Comparison of ENCODE assay signal across 10 cellular contexts in genomic region chr4:87543835-87544461, GRCh38. TPM values are rescaled to one million over a fixed set of nuclear protein-coding genes. Genes with fewer than 3 reads are reported as not detected.
DNase-seq lines count a peak whose midpoint lies in the region; ATAC-seq, FAIRE-seq and TF ChIP-seq lines count a peak whose summit lies in the region.
"Had no signal": no experiment of that assay in that cellular context is flagged by ENCODE, and none has a peak within 500 bp of the region (broad histone marks: within the 10 kb centered on the region; RNA-seq: fewer than 3 reads in every experiment).

No MANE protein-coding gene starts in this region.

- dilution Hi-C loops in endothelial cell of umbilical vein (cut with MboI; ENCODE audit: extremely low pct_ligation_motif_present, low sequenced_read_pairs) = no loop called here

- CTCF ChIA-PET in GM10248 (lab: Yijun Ruan, JAX) (interaction anchor here (1.1 to 1.6 kb wide), 3 partner anchors 12 to 305 kb away, joined by 3 read pairs; no protein-coding TSS in a partner anchor), endothelial cell of umbilical vein (lab: Charles Lee) (interaction anchor here (0.6 to 3.9 kb wide), 34 partner anchors 9 to 971 kb away, joined by 3 to 130 read pairs (median 4); partner anchors contain the start of gene SPARCL1)

- intact Hi-C loops in endothelial cell of umbilical vein (cut with micrococcal nuclease) = loop anchor here (1.0 kb wide), 2 partner anchors 135 to 295 kb away; no protein-coding TSS in a partner anchor

- TF ChIP-seq CTCF in GM10248 (IDR thresholded peaks at IDR 0.05; ENCODE audit: control extremely low read depth, extremely low read depth, low read depth, missing control alignments) (peak; percentile 10), endothelial cell of umbilical vein (IDR thresholded peaks at IDR 0.05; ENCODE audit: extremely low read depth in 1 of 2, insufficient read depth in 1 of 2, low read depth in 1 of 2, low read length in 2 of 2) (peak; percentile 29 to 47), omental fat pad (IDR thresholded peaks at IDR 0.05) (peak in 1 of 3 donors; percentile 60)

- no peak overlapping the region for H3K27ac ChIP-seq in endothelial cell of umbilical vein (ENCODE audit: insufficient read depth, low read depth, low read length)
- H3K27ac ChIP-seq: neutrophil, SK-N-MC had no signal

- no peak overlapping the region for H3K4me2 ChIP-seq in endothelial cell of umbilical vein (ENCODE audit: insufficient read depth, low read length)

- H3K79me2 ChIP-seq in endothelial cell of umbilical vein (ENCODE audit: control insufficient read depth, insufficient read depth, low read length) = no peaks in the 10 kb centered on the region

- H3K9me1 ChIP-seq in endothelial cell of umbilical vein (replicated peaks; ENCODE audit: control insufficient read depth, extremely low read depth, insufficient read depth, low read length) = no peaks in the 10 kb centered on the region

- ATAC-seq in omental fat pad (ENCODE audit: low FRiP score) (peak; percentile 80), GM21619 (IDR thresholded peaks at IDR 0.05; ENCODE audit: unreplicated experiment) (no peak), HG03175 (IDR thresholded peaks at IDR 0.05; ENCODE audit: unreplicated experiment) (no peak)

- no TSS peak for BruUV-seq in endothelial cell of umbilical vein (replicated peaks; lab: Mats Ljungman, UMichigan)

- FAIRE-seq in endothelial cell of umbilical vein (lab: Jason Lieb, UNC) = peak; percentile 78

- H3K4me3 ChIP-seq in endothelial cell of umbilical vein (replicated peaks in 1 of 3; ENCODE audit: insufficient read depth in 1 of 3, low read depth in 1 of 3, low read length in 3 of 3) = no peak overlapping the region
- H3K4me3 ChIP-seq: SK-N-MC had no signal

- POLR2A ChIA-PET in GM10248 (lab: Yijun Ruan, JAX) (no interaction called here), endothelial cell of umbilical vein (lab: Charles Lee) (no interaction called here)

- H3K27me3 ChIP-seq in endothelial cell of umbilical vein (ENCODE audit: control insufficient read depth in 2 of 2, insufficient read depth in 2 of 2, low read length in 2 of 2) = peaks cover 0 to 3% of the 10 kb centered on the region in 2 experiments
- H3K27me3 ChIP-seq: neutrophil had no signal

- no peak overlapping the region for H2AFZ ChIP-seq in endothelial cell of umbilical vein (ENCODE audit: low read depth, low read length)

- no peak for DNase-seq in GM10248 (ENCODE audit: extremely low spot score)
- peak; percentile 41 for DNase-seq in NCI-H69 (lab: John Stamatoyannopoulos, UW)
- DNase-seq in endothelial cell of umbilical vein (ENCODE audit: low read depth, low spot score) = peak; percentile 48
- DNase-seq in omental fat pad (ENCODE audit: low spot score) = no peak
- no peak for DNase-seq in activated CD4-positive, alpha-beta T cell treated with anti-CD3 and anti-CD28 coated beads for 4 hours
- DNase-seq in dedifferentiated amniotic fluid mesenchymal stem cell (ENCODE audit: extremely low spot score) = no peak

- no peak for TF ChIP-seq POLR2A in endothelial cell of umbilical vein (IDR thresholded peaks at IDR 0.05; ENCODE audit: low read depth, low read length)

- no peaks in the 10 kb centered on the region for H3K4me1 ChIP-seq in endothelial cell of umbilical vein (ENCODE audit: control insufficient read depth, extremely low read depth, insufficient read depth, low read length)

- H3K9ac ChIP-seq in endothelial cell of umbilical vein (replicated peaks; ENCODE audit: extremely low read depth, insufficient read depth, low read length) = no peak overlapping the region

- H4K20me1 ChIP-seq in endothelial cell of umbilical vein (replicated peaks; ENCODE audit: control insufficient read depth, extremely low read depth, insufficient read depth, low read length) = no peaks in the 10 kb centered on the region

- no peaks in the 10 kb centered on the region for H3K9me3 ChIP-seq in endothelial cell of umbilical vein (replicated peaks; ENCODE audit: control insufficient read depth, insufficient read depth, low read length)
- H3K9me3 ChIP-seq: neutrophil had no signal

- H3K36me3 ChIP-seq in endothelial cell of umbilical vein (ENCODE audit: control insufficient read depth in 2 of 2, extremely low read depth in 1 of 2, insufficient read depth in 2 of 2, low read length in 2 of 2) = no peaks in the 10 kb centered on the region
- H3K36me3 ChIP-seq: neutrophil had no signal

TF ChIP-seq in endothelial cell of umbilical vein, 7 proteins besides CTCF, POLR2A, EP300 and RAD21:
- TF ChIP-seq POLR2AphosphoS5 (IDR thresholded peaks at IDR 0.05; ENCODE audit: insufficient read depth, low read depth, low read length) (no peak), FOS (IDR thresholded peaks at IDR 0.05; ENCODE audit: borderline replicate concordance, insufficient read depth, low read length) (no peak), GATA2 (IDR thresholded peaks at IDR 0.05; ENCODE audit: insufficient read depth, insufficient read length, low read depth, low read length) (no peak)
- TF ChIP-seq, protein P1, sequence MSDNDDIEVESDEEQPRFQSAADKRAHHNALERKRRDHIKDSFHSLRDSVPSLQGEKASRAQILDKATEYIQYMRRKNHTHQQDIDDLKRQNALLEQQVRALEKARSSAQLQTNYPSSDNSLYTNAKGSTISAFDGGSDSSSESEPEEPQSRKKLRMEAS (IDR thresholded peaks at IDR 0.05; ENCODE audit: insufficient read depth, insufficient read length) = no peak

RNA-seq across cellular contexts. Expression of gene SPARCL1, which starts 14.8 kb away (rescaled TPM):
- total RNA-seq in endothelial cell of umbilical vein (not detected in 2 replicates), omental fat pad (1,000 to 10,000 TPM in 1 of 4 donors, 100 to 1,000 TPM in 3; 438 to 1,726 (median 559) TPM)
- not detected in 2 replicates for polyA plus RNA-seq in endothelial cell of umbilical vein
- not detected in 2 replicates for polyA plus RNA-seq in endothelial cell of umbilical vein (2011; cell fraction: cytosol; rRNA removed)
- not detected in 2 replicates for polyA plus RNA-seq in endothelial cell of umbilical vein (2011; cell fraction: nucleus; rRNA removed)
- polyA plus RNA-seq in endothelial cell of umbilical vein (2012) = not detected in 2 replicates
- polyA minus RNA-seq in endothelial cell of umbilical vein = not detected in 2 replicates
- not detected for polyA minus RNA-seq in endothelial cell of umbilical vein (2011; cell fraction: cytosol; rRNA and poly(A)+ RNA removed)
- not detected in 2 replicates for polyA minus RNA-seq in endothelial cell of umbilical vein (2011; cell fraction: nucleus; rRNA and poly(A)+ RNA removed)

Comparison
In these comparisons a context has a peak if more than half of its experiments do, and no peak if none do; other contexts are left out.
1. DNase-seq: peak in NCI-H69 (single experiment) and endothelial cell of umbilical vein (single experiment); none in GM10248 (single experiment), omental fat pad (single experiment), activated CD4-positive, alpha-beta T cell treated with anti-CD3 and anti-CD28 coated beads for 4 hours (0 of 2) and dedifferentiated amniotic fluid mesenchymal stem cell (single experiment).
2. RNA of gene SPARCL1, which starts 14.8 kb away (total RNA-seq): 438 to 1,726 TPM in omental fat pad; not detected in endothelial cell of umbilical vein; every median in the first group is over 100 times any median in the second.